In genomic region chr17:8189711-8190477, GRCh38 we compare ENCODE assay signal across 1 cellular context.
TF ChIP-seq lines count a peak whose summit lies in the region.

BORCS6 (minus strand) TSS chr17:8190180; CDS start chr17:8190140, 40 bp downstream.

TF ChIP-seq in HepG2, 621 proteins besides CTCF, POLR2A, EP300 and RAD21 (continued from another document and continues in another):
- TF ChIP-seq ZNF275 (CRISPR knock-in tag; IDR thresholded peaks at IDR 0.05; ENCODE audit: borderline replicate concordance) = no peak
- 0 out of 2 replicates have a peak, but pooled peaks have one; percentile 17 for TF ChIP-seq ZNF234 (CRISPR knock-in tag; conservative IDR thresholded peaks at IDR 0.05)
- TF ChIP-seq ZBTB7B (CRISPR knock-in tag; IDR thresholded peaks at IDR 0.05) = no peak
- no peak for TF ChIP-seq ZNF263 (CRISPR knock-in tag; IDR thresholded peaks at IDR 0.05)
- TF ChIP-seq, protein P1, sequence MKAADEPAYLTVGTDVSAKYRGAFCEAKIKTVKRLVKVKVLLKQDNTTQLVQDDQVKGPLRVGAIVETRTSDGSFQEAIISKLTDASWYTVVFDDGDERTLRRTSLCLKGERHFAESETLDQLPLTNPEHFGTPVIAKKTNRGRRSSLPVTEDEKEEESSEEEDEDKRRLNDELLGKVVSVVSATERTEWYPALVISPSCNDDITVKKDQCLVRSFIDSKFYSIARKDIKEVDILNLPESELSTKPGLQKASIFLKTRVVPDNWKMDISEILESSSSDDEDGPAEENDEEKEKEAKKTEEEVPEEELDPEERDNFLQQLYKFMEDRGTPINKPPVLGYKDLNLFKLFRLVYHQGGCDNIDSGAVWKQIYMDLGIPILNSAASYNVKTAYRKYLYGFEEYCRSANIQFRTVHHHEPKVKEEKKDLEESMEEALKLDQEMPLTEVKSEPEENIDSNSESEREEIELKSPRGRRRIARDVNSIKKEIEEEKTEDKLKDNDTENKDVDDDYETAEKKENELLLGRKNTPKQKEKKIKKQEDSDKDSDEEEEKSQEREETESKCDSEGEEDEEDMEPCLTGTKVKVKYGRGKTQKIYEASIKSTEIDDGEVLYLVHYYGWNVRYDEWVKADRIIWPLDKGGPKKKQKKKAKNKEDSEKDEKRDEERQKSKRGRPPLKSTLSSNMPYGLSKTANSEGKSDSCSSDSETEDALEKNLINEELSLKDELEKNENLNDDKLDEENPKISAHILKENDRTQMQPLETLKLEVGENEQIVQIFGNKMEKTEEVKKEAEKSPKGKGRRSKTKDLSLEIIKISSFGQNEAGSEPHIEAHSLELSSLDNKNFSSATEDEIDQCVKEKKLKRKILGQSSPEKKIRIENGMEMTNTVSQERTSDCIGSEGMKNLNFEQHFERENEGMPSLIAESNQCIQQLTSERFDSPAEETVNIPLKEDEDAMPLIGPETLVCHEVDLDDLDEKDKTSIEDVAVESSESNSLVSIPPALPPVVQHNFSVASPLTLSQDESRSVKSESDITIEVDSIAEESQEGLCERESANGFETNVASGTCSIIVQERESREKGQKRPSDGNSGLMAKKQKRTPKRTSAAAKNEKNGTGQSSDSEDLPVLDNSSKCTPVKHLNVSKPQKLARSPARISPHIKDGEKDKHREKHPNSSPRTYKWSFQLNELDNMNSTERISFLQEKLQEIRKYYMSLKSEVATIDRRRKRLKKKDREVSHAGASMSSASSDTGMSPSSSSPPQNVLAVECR (CRISPR knock-in tag; IDR thresholded peaks at IDR 0.05; ENCODE audit: borderline replicate concordance) = peak; percentile 69; the same call in 1 of the 2 replicates
- TF ChIP-seq SCMH1 (CRISPR knock-in tag; IDR thresholded peaks at IDR 0.05; ENCODE audit: borderline replicate concordance) = no peak
- 0 out of 2 replicates have a peak, but pooled peaks have one; percentile 22 for TF ChIP-seq ZNF776 (CRISPR knock-in tag; IDR thresholded peaks at IDR 0.05)
- peak; percentile 54; the same call in 1 of the 2 replicates for TF ChIP-seq ZSCAN31 (CRISPR knock-in tag; IDR thresholded peaks at IDR 0.05; ENCODE audit: low read depth)
- no peak for TF ChIP-seq ATF3 (CRISPR knock-in tag; IDR thresholded peaks at IDR 0.05)
- no peak; the same call in 1 of the 2 replicates for TF ChIP-seq KDM5B (CRISPR knock-in tag; IDR thresholded peaks at IDR 0.05; ENCODE audit: borderline replicate concordance)
- TF ChIP-seq CREM (IDR thresholded peaks at IDR 0.05) = peak; percentile 57; the same call in 1 of the 2 replicates
- TF ChIP-seq CREM (CRISPR knock-in tag; IDR thresholded peaks at IDR 0.05) = no peak
- 0 out of 2 replicates have a peak, but pooled peaks have one; percentile 46 for TF ChIP-seq ZNF138 (CRISPR knock-in tag; IDR thresholded peaks at IDR 0.05; ENCODE audit: low read depth)
- no peak for TF ChIP-seq ADNP (CRISPR knock-in tag; IDR thresholded peaks at IDR 0.05)
- peak; percentile 66; the same call in 1 of the 2 replicates for TF ChIP-seq DR1 (CRISPR knock-in tag; IDR thresholded peaks at IDR 0.05)
- TF ChIP-seq TCF7 (IDR thresholded peaks at IDR 0.05; ENCODE audit: low read depth) = 0 out of 2 replicates have a peak, but pooled peaks have one; percentile 17
- no peak for TF ChIP-seq ZBTB39 (CRISPR knock-in tag; IDR thresholded peaks at IDR 0.05)
- no peak for TF ChIP-seq TRAFD1 (CRISPR knock-in tag; IDR thresholded peaks at IDR 0.05; ENCODE audit: borderline replicate concordance)
- no peak; the same call in 1 of the 2 replicates for TF ChIP-seq ZNF44 (CRISPR knock-in tag; IDR thresholded peaks at IDR 0.05)
- TF ChIP-seq ESRRA (CRISPR knock-in tag; IDR thresholded peaks at IDR 0.05; ENCODE audit: low read depth) = no peak
- peak; percentile 86; the same call in 1 of the 2 replicates for TF ChIP-seq SIN3A (IDR thresholded peaks at IDR 0.05; ENCODE audit: borderline replicate concordance, low read depth, low read length)
- no peak for TF ChIP-seq ZIK1 (CRISPR knock-in tag; IDR thresholded peaks at IDR 0.05; ENCODE audit: borderline replicate concordance, low read depth)
- TF ChIP-seq ZNF598 (CRISPR knock-in tag; IDR thresholded peaks at IDR 0.05; ENCODE audit: borderline replicate concordance) = no peak
- TF ChIP-seq MATR3 (CRISPR knock-in tag; IDR thresholded peaks at IDR 0.05) = no peak
- 0 out of 2 replicates have a peak, but pooled peaks have one; percentile 9 for TF ChIP-seq BCL6 (CRISPR knock-in tag; IDR thresholded peaks at IDR 0.05)
- no peak for TF ChIP-seq NCOA1 (CRISPR knock-in tag; IDR thresholded peaks at IDR 0.05)
- TF ChIP-seq, protein P2, sequence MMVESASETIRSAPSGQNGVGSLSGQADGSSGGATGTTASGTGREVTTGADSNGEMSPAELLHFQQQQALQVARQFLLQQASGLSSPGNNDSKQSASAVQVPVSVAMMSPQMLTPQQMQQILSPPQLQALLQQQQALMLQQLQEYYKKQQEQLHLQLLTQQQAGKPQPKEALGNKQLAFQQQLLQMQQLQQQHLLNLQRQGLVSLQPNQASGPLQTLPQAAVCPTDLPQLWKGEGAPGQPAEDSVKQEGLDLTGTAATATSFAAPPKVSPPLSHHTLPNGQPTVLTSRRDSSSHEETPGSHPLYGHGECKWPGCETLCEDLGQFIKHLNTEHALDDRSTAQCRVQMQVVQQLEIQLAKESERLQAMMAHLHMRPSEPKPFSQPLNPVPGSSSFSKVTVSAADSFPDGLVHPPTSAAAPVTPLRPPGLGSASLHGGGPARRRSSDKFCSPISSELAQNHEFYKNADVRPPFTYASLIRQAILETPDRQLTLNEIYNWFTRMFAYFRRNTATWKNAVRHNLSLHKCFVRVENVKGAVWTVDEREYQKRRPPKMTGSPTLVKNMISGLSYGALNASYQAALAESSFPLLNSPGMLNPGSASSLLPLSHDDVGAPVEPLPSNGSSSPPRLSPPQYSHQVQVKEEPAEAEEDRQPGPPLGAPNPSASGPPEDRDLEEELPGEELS (CRISPR knock-in tag; IDR thresholded peaks at IDR 0.05) = no peak; the same call in 1 of the 2 replicates
- TF ChIP-seq SNRNP70 (IDR thresholded peaks at IDR 0.05; ENCODE audit: low read depth, low read length) = no peak
- no peak for TF ChIP-seq ZNF12 (CRISPR knock-in tag; IDR thresholded peaks at IDR 0.05)
- TF ChIP-seq ZNF280D (CRISPR knock-in tag; IDR thresholded peaks at IDR 0.05) = no peak
- peak; percentile 31; the same call in 1 of the 2 replicates for TF ChIP-seq ZNF274 (CRISPR knock-in tag; IDR thresholded peaks at IDR 0.05)
- TF ChIP-seq ZNF883 (CRISPR knock-in tag; IDR thresholded peaks at IDR 0.05; ENCODE audit: not compliant biosample characterization) = peak; percentile 82
- TF ChIP-seq FOXO1 (CRISPR knock-in tag; IDR thresholded peaks at IDR 0.05) = no peak
- no peak for TF ChIP-seq SIN3B (IDR thresholded peaks at IDR 0.05; ENCODE audit: low read length)
- peak; percentile 47; the same call in 1 of the 2 replicates for TF ChIP-seq ZNF430 (CRISPR knock-in tag; IDR thresholded peaks at IDR 0.05)
- TF ChIP-seq RERE (CRISPR knock-in tag; IDR thresholded peaks at IDR 0.05; ENCODE audit: low read depth) = no peak
- TF ChIP-seq ZNF768 (CRISPR knock-in tag; IDR thresholded peaks at IDR 0.05) = no peak
- TF ChIP-seq ELF4 (CRISPR knock-in tag; IDR thresholded peaks at IDR 0.05; ENCODE audit: borderline replicate concordance) = peak; percentile 78; the same call in 1 of the 2 replicates
- TF ChIP-seq ZNF510 (CRISPR knock-in tag; IDR thresholded peaks at IDR 0.05; ENCODE audit: low read depth) = peak; percentile 53; the same call in 1 of the 2 replicates
- no peak for TF ChIP-seq ZNF496 (CRISPR knock-in tag; IDR thresholded peaks at IDR 0.05; ENCODE audit: insufficient replicate concordance)
- no peak for TF ChIP-seq MBD4 (IDR thresholded peaks at IDR 0.05; ENCODE audit: borderline replicate concordance, low read length)
- TF ChIP-seq ZNF207 (IDR thresholded peaks at IDR 0.05; ENCODE audit: borderline replicate concordance) = no peak
